In genomic region chr14:84375235-84375634, GRCh38 we compare ENCODE assay signal across 25 cellular contexts.
DNase-seq lines count a peak whose midpoint lies in the region; ATAC-seq, FAIRE-seq and TF ChIP-seq lines count a peak whose summit lies in the region.
"Had no signal": no experiment of that assay in that cellular context is flagged by ENCODE, and none has a peak within 500 bp of the region (broad histone marks: within the 10 kb centered on the region; RNA-seq: fewer than 3 reads in every experiment).

No MANE protein-coding gene starts in this region.

- no peak for TF ChIP-seq CTCF in cardiac fibroblast (IDR thresholded peaks at IDR 0.05; ENCODE audit: low read depth, low read length)

- no peak for ATAC-seq in HG02763 (IDR thresholded peaks at IDR 0.05; ENCODE audit: unreplicated experiment)
- ATAC-seq in HG02759 (IDR thresholded peaks at IDR 0.05; ENCODE audit: unreplicated experiment), result no peak
- ATAC-seq in GM19455 (IDR thresholded peaks at IDR 0.05; ENCODE audit: unreplicated experiment), result no peak
- ATAC-seq: activated T-helper 17 cell treated with anti-CD3 and anti-CD28 coated beads, Interleukin-2, amount 50 U/mL, for 72 hours; heart right ventricle; psoas muscle had no signal

- DNase-seq in GM12891 (ENCODE audit: insufficient read length, low spot score) (no peak), MV-4-11 (lab: John Stamatoyannopoulos, UW) (peak; percentile 71), cardiac fibroblast (ENCODE audit: low read depth in 2 of 2) (peak; percentile 2 to 20), kidney tubule cell (ENCODE audit: low spot score) (peak; percentile 40), HPDE6-E6E7 (ENCODE audit: extremely low spot score) (no peak)
- DNase-seq: activated CD8-positive, alpha-beta memory T cell treated with anti-CD3 and anti-CD28 coated beads, Interleukin-2, amount 50 U/mL, for 4 hours; brain microvascular endothelial cell; CD4-positive, alpha-beta T cell; colonic mucosa; DMS153; esophagus squamous epithelium; heart right ventricle; Kasumi-1; NCI-H446; psoas muscle; SK-N-SH; stimulated activated naive CD4-positive, alpha-beta T cell; WERI-Rb-1 had no signal

- H3K4me3 ChIP-seq in cardiac fibroblast (replicated peaks in 1 of 2; ENCODE audit: low read depth in 2 of 2, low read length in 2 of 2), result no peak overlapping the region
- H3K4me3 ChIP-seq: colonic mucosa, esophagus squamous epithelium, heart right ventricle, neural progenitor cell, psoas muscle, smooth muscle cell, thoracic aorta had no signal

- no peak for FAIRE-seq in GM12891 (lab: Jason Lieb, UNC)

- no peak for TF ChIP-seq POLR2A in GM12891 (IDR thresholded peaks at IDR 0.05; ENCODE audit: low read depth, low read length)

TF ChIP-seq in GM12891, 5 proteins besides CTCF, POLR2A, EP300 and RAD21:
- TF ChIP-seq SPI1 (IDR thresholded peaks at IDR 0.05; ENCODE audit: low read depth, low read length) (peak; percentile 36; the same call in 1 of the 2 replicates), PAX5 (IDR thresholded peaks at IDR 0.05; ENCODE audit: insufficient read depth, low read length, severe bottlenecking) (no peak)
TF ChIP-seq in GM12891: peak in this region for 1.

Comparison
In these comparisons a context has a peak if more than half of its experiments do, and no peak if none do; other contexts are left out.
1. DNase-seq: peak in MV-4-11 (single experiment), cardiac fibroblast (2 of 2) and kidney tubule cell (single experiment); none in GM12891 (single experiment) and HPDE6-E6E7 (single experiment).